In genomic region chr9:3708751-3709150, GRCh38 we compare ENCODE assay signal across 13 cellular contexts.
DNase-seq lines count a peak whose midpoint lies in the region; ATAC-seq, FAIRE-seq and TF ChIP-seq lines count a peak whose summit lies in the region.
"Had no signal": no experiment of that assay in that cellular context is flagged by ENCODE, and none has a peak within 500 bp of the region (broad histone marks: within the 10 kb centered on the region; RNA-seq: fewer than 3 reads in every experiment).

No MANE protein-coding gene starts in this region.

- no peak overlapping the region for H3K27ac ChIP-seq in colonic mucosa
- H3K27ac ChIP-seq: left lung, parathyroid adenoma, Peyer's patch had no signal

- no peaks in the 10 kb centered on the region for H3K36me3 ChIP-seq in colonic mucosa
- H3K36me3 ChIP-seq: left lung, Peyer's patch had no signal

- H3K4me3 ChIP-seq in fibroblast of the aortic adventitia (ENCODE audit: low read depth, low read length): no peak overlapping the region
- H3K4me3 ChIP-seq in colonic mucosa: no peak overlapping the region
- H3K4me3 ChIP-seq: left lung, Peyer's patch had no signal

- DNase-seq in ACHN (peak; percentile 13), NCI-H1092 treated with DMSO at 0.1 percent for 48 hours (lab: John Stamatoyannopoulos, UW) (peak; percentile 74), RCC 7860 (ENCODE audit: low spot score) (peak; percentile 17), fibroblast of the aortic adventitia (ENCODE audit: low read depth) (peak; percentile 71), colonic mucosa (no peak), HPDE6-E6E7 (ENCODE audit: extremely low spot score) (no peak)
- DNase-seq: effector CD4-positive, alpha-beta T cell; left lung; Peyer's patch had no signal

- no peak overlapping the region for H3K9ac ChIP-seq in colonic mucosa (ENCODE audit: low read depth in 2 of 2, low read length in 2 of 2)
- H3K9ac ChIP-seq: parathyroid adenoma had no signal

- no peak for FAIRE-seq in RCC 7860 (lab: Jason Lieb, UNC)

- no peaks in the 10 kb centered on the region for H3K27me3 ChIP-seq in colonic mucosa
- H3K27me3 ChIP-seq: left lung, Peyer's patch had no signal

- ATAC-seq in GM18907 (IDR thresholded peaks at IDR 0.05; ENCODE audit: unreplicated experiment) (no peak), HG02623 (IDR thresholded peaks at IDR 0.05; ENCODE audit: unreplicated experiment) (no peak)
- ATAC-seq: activated T-helper 17 cell treated with anti-CD3 and anti-CD28 coated beads, Interleukin-2, amount 50 U/mL, for 72 hours; left lung had no signal

- TF ChIP-seq CTCF in fibroblast of the aortic adventitia (IDR thresholded peaks at IDR 0.05; ENCODE audit: insufficient read depth, low read length) (no peak), colonic mucosa (IDR thresholded peaks at IDR 0.05) (no peak)

- H3K9me3 ChIP-seq in colonic mucosa: no peaks in the 10 kb centered on the region
- H3K9me3 ChIP-seq: left lung, Peyer's patch had no signal

- intact Hi-C loops in colonic mucosa (cut with DNase I): no loop called here

- no peaks in the 10 kb centered on the region for H3K4me1 ChIP-seq in colonic mucosa
- H3K4me1 ChIP-seq: left lung, parathyroid adenoma, Peyer's patch had no signal

- in situ Hi-C loops in ACHN (cut with HindIII; ENCODE audit: low pct_ligation_motif_present, low pct_unique_long_range_greater_than_20kb, low sequenced_read_pairs): no loop called here

Comparison
In these comparisons a context has a peak if more than half of its experiments do, and no peak if none do; other contexts are left out.
1. DNase-seq: peak in ACHN (single experiment), NCI-H1092 treated with DMSO at 0.1 percent for 48 hours (single experiment), RCC 7860 (single experiment) and fibroblast of the aortic adventitia (single experiment); none in colonic mucosa (single experiment) and HPDE6-E6E7 (single experiment).